In genomic region chr20:44714701-44715494, GRCh38 we compare ENCODE assay signal across 8 cellular contexts. TPM values are rescaled to one million over a fixed set of nuclear protein-coding genes. Genes with fewer than 3 reads are reported as not detected.
DNase-seq lines count a peak whose midpoint lies in the region; ATAC-seq and TF ChIP-seq lines count a peak whose summit lies in the region.

CCN5 (plus strand) TSS chr20:44715369; CDS start chr20:44715391, 22 bp downstream.

- H3K4me3 ChIP-seq in heart left ventricle (peak within 1 kb of the TSS in 7 of 12 donors; percentile 4 to 46 (median 27)), skeletal muscle satellite cell (ENCODE audit: low read length) (peak within 1 kb of the TSS; percentile 35)

- peak within 1 kb of the TSS; percentile 62 for H3K4me2 ChIP-seq in skeletal muscle satellite cell (ENCODE audit: low read length)

- H3K4me1 ChIP-seq in heart left ventricle (peaks cover 0 to 61% (median 36%) of the 10 kb centered on the region in 12 donors), skeletal muscle satellite cell (ENCODE audit: control insufficient read depth, insufficient read depth, low read length) (peaks cover 35% of the 10 kb centered on the region)

- H3K9me3 ChIP-seq in heart left ventricle (no peaks in the 10 kb centered on the region), skeletal muscle satellite cell (replicated peaks; ENCODE audit: low read length) (no peaks in the 10 kb centered on the region)

- POLR2A ChIA-PET in HEK293T (lab: Yijun Ruan, JAX): no interaction called here

- no peaks in the 10 kb centered on the region for H3K36me3 ChIP-seq in heart left ventricle
- no peaks in the 10 kb centered on the region for H3K36me3 ChIP-seq in skeletal muscle satellite cell (ENCODE audit: insufficient read depth, low read length)

- 49 to 51% (median 50%) methylated on average over 23 to 28 of the region's 28 CpGs for WGBS in heart left ventricle, 4 donors

- H3K9me3 Mint-ChIP-seq in mesothelial cell of epicardium: no peaks in the 10 kb centered on the region

- H3K27ac Mint-ChIP-seq in mesothelial cell of epicardium: no peak within 1 kb of the TSS

- H3K27me3 Mint-ChIP-seq in mesothelial cell of epicardium (ENCODE audit: low read depth): no peaks in the 10 kb centered on the region

- no peaks in the 10 kb centered on the region for H3K4me1 Mint-ChIP-seq in mesothelial cell of epicardium

- CTCF ChIA-PET in HEK293T (lab: Yijun Ruan, JAX): interaction anchor here (1.2 kb wide), 1 partner anchor 8 kb away, joined by 3 read pairs; no protein-coding TSS in a partner anchor

- peak in 75 of 76 experiments; percentile 18 to 90 (median 78) for DNase-seq in HUDEP-2 (lab: John Stamatoyannopoulos, UW; ENCODE audit: unreplicated experiment in 76 of 76)
- peak; percentile 52 for DNase-seq in UCSD-AML1 (lab: John Stamatoyannopoulos, UW; ENCODE audit: unreplicated experiment)
- DNase-seq in heart left ventricle: peak; percentile 89 to 95 (median 92)
- DNase-seq in NCI-H2227 treated with DMSO at 0.1 percent for 48 hours (lab: John Stamatoyannopoulos, UW): no peak
- no peak for DNase-seq in mesothelial cell of epicardium (ENCODE audit: low spot score in 2 of 2, unreplicated experiment in 2 of 2)
- DNase-seq in HEK293T (ENCODE audit: extremely low spot score): no peak

- TF ChIP-seq CTCF in heart left ventricle (IDR thresholded peaks at IDR 0.05) (no peak), mesothelial cell of epicardium (IDR thresholded peaks at IDR 0.05; ENCODE audit: unreplicated experiment) (no peak)

- H3K36me3 Mint-ChIP-seq in mesothelial cell of epicardium: no peaks in the 10 kb centered on the region

- H3K27me3 ChIP-seq in heart left ventricle (no peaks in the 10 kb centered on the region), skeletal muscle satellite cell (ENCODE audit: control insufficient read depth, insufficient read depth, low read length) (peaks cover 18% of the 10 kb centered on the region)

- peak within 1 kb of the TSS; percentile 71 to 98 (median 88) for H3K27ac ChIP-seq in heart left ventricle

- intact Hi-C loops in heart left ventricle (cut with DNase I): loop anchor here in 3 of 10 donors (1.0 to 2.0 kb wide), 3 partner anchors 20 to 24 kb away; no protein-coding TSS in a partner anchor

- ATAC-seq in heart left ventricle (peak; percentile 67 to 84 (median 78)), HG02852 (IDR thresholded peaks at IDR 0.05; ENCODE audit: unreplicated experiment) (no peak)

- H3K4me3 Mint-ChIP-seq in mesothelial cell of epicardium: no peak within 1 kb of the TSS

- no peak for TF ChIP-seq POLR2A in heart left ventricle (IDR thresholded peaks at IDR 0.05)

- H3K9ac ChIP-seq in skeletal muscle satellite cell (ENCODE audit: low read depth, low read length): peak within 1 kb of the TSS; percentile 7

TF ChIP-seq in HEK293T, 16 proteins besides CTCF, POLR2A, EP300 and RAD21:
- TF ChIP-seq SP1 (IDR thresholded peaks at IDR 0.05) (no peak), PKNOX1 (IDR thresholded peaks at IDR 0.05) (no peak), LEF1 (IDR thresholded peaks at IDR 0.05; ENCODE audit: borderline replicate concordance) (no peak), FOXK2 (IDR thresholded peaks at IDR 0.05) (no peak), CTBP1 (IDR thresholded peaks at IDR 0.05; ENCODE audit: borderline replicate concordance) (no peak), SUZ12 (IDR thresholded peaks at IDR 0.05) (no peak), ARNT (IDR thresholded peaks at IDR 0.05) (no peak)

RNA-seq across cellular contexts. Expression of gene CCN5, which starts in this region (rescaled TPM):
- total RNA-seq in heart left ventricle (10 to 100 TPM in 8 of 9 donors, 1 to 10 TPM in 1; 7.3 to 62.3 (median 28.7) TPM), mesothelial cell of epicardium (not detected in 3 replicates)
- 10 to 100 TPM; 11.0 to 92.3 TPM for polyA plus RNA-seq in heart left ventricle
- 13.2 and 77.5 TPM in 2 replicates for total RNA-seq in skeletal muscle satellite cell (2012; rRNA removed)

Comparison
In these comparisons a context has a peak if more than half of its experiments do, and no peak if none do; other contexts are left out.
1. DNase-seq: peak in HUDEP-2 (75 of 76), UCSD-AML1 (single experiment) and heart left ventricle (5 of 5); none in NCI-H2227 treated with DMSO at 0.1 percent for 48 hours (single experiment), mesothelial cell of epicardium (0 of 2) and HEK293T (single experiment).